8 cellular contexts compared by ENCODE assay signal in genomic region chr17:12489307-12489706, GRCh38.
"Had no signal": no experiment of that assay in that cellular context is flagged by ENCODE, and none has a peak within 500 bp of the region (broad histone marks: within the 10 kb centered on the region; RNA-seq: fewer than 3 reads in every experiment).

No MANE protein-coding gene starts in this region.

- FAIRE-seq: G401.6, GM12878, GM12891, GM12892, GM18507, GM19239 had no signal

- ATAC-seq: GM12878 had no signal

- H3K4me3 ChIP-seq: GM12878 had no signal

- DNase-seq: GDM1, GF-D8 had no signal
